Comparison of ENCODE assay signal across 8 cellular contexts in the genomic region with DNA sequence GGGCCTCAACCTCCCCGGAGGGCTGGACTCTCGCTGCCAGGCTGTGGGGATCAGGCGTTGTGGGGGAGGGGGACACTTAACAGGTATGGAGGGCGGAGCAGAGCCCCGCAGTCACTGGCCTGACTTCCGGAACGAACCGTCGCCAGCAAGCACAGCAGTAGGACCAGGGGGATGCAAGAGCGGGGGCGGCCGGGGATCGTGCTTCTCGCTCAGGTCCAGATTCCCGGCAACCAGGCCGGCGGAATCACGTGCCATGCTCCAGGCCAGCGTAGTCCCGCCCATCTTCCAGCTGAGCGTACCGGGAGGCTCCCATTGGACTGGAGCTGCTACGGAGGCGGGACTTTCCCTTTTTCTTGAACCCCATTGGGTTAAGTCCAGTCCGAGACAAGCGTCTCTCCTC. TPM values are rescaled to one million over a fixed set of nuclear protein-coding genes. Genes with fewer than 3 reads are reported as not detected.
DNase-seq lines count a peak whose midpoint lies in the region; ATAC-seq and TF ChIP-seq lines count a peak whose summit lies in the region.

No MANE protein-coding gene starts in this region.

- WGBS in liver, result 78% methylated on average over 26 of the region's 26 CpGs

- peak overlapping the region; percentile 90 for H3K27ac Mint-ChIP-seq in Calu3 (ENCODE audit: unreplicated experiment)

- no peaks in the 10 kb centered on the region for H3K27me3 ChIP-seq in liver (ENCODE audit: control insufficient read depth in 4 of 4, insufficient read depth in 4 of 4, low read length in 3 of 4)
- H3K27me3 ChIP-seq in stomach smooth muscle (ENCODE audit: control insufficient read depth in 1 of 2, insufficient read depth in 2 of 2, low read length in 2 of 2), result no peaks in the 10 kb centered on the region

- H3K36me3 Mint-ChIP-seq in Calu3 (ENCODE audit: insufficient read depth, unreplicated experiment), result peaks cover 85% of the 10 kb centered on the region

- H3K27ac ChIP-seq in liver (ENCODE audit: low read depth in 1 of 2, low read length in 2 of 2), result no peak overlapping the region
- H3K27ac ChIP-seq in stomach smooth muscle (ENCODE audit: low read length), result no peak overlapping the region

- no peaks in the 10 kb centered on the region for H3K9me3 Mint-ChIP-seq in Calu3 (ENCODE audit: low read depth, unreplicated experiment)

- H3K36me3 ChIP-seq in liver (ENCODE audit: control insufficient read depth in 4 of 4, insufficient read depth in 3 of 4, low read depth in 1 of 4, low read length in 3 of 4), result no peaks in the 10 kb centered on the region
- no peaks in the 10 kb centered on the region for H3K36me3 ChIP-seq in stomach smooth muscle (ENCODE audit: control insufficient read depth in 2 of 2, insufficient read depth in 2 of 2, low read length in 2 of 2)

- peak overlapping the region; percentile 91 for H3K4me3 Mint-ChIP-seq in Calu3 (ENCODE audit: low read depth, unreplicated experiment)

- CTCF ChIA-PET in Calu3 (lab: Charles Lee), result interaction anchor here (0.6 to 2.7 kb wide), 3 partner anchors 22 to 99 kb away, joined by 3 to 11 read pairs (median 7); partner anchors contain the start of genes CCHCR1 and TCF19

- no peak for ATAC-seq in HG02571 (IDR thresholded peaks at IDR 0.05; ENCODE audit: unreplicated experiment)
- ATAC-seq in HG02610 (IDR thresholded peaks at IDR 0.05; ENCODE audit: unreplicated experiment), result no peak

- TF ChIP-seq CTCF in Calu3 (IDR thresholded peaks at IDR 0.05; ENCODE audit: unreplicated experiment) (no peak), astrocyte of the cerebellum (IDR thresholded peaks at IDR 0.05; ENCODE audit: low read depth, low read length, missing control alignments) (no peak), liver (IDR thresholded peaks at IDR 0.05; ENCODE audit: low read depth, low read length, missing input control) (no peak)

- no TSS peak for BruUV-seq in Calu3 (replicated peaks; lab: Mats Ljungman, UMichigan)

- H3K4me1 ChIP-seq in liver (ENCODE audit: control insufficient read depth in 4 of 4, insufficient read depth in 4 of 4, low read length in 3 of 4) (peaks cover 0 to 2% (median 1%) of the 10 kb centered on the region in 4 donors), stomach smooth muscle (ENCODE audit: control insufficient read depth, insufficient read depth, low read length) (peaks cover 6% of the 10 kb centered on the region)

- intact Hi-C loops in Calu3 (cut with micrococcal nuclease; ENCODE audit: unreplicated experiment), result no loop called here

- no peak for TF ChIP-seq RAD21 in liver (IDR thresholded peaks at IDR 0.05)

- peaks cover 49% of the 10 kb centered on the region for H3K4me1 Mint-ChIP-seq in Calu3 (ENCODE audit: low read depth, unreplicated experiment)

- H3K9ac ChIP-seq in liver (ENCODE audit: low read depth in 1 of 2, low read length in 2 of 2) (no peak overlapping the region), stomach smooth muscle (ENCODE audit: low read length in 2 of 2) (peak overlapping the region; percentile 55 to 80)

- no peaks in the 10 kb centered on the region for H3K27me3 Mint-ChIP-seq in Calu3 (ENCODE audit: unreplicated experiment)

- H3K9me3 ChIP-seq in liver (ENCODE audit: control insufficient read depth in 4 of 4, low read length in 3 of 4), result no peaks in the 10 kb centered on the region
- no peaks in the 10 kb centered on the region for H3K9me3 ChIP-seq in stomach smooth muscle (ENCODE audit: control insufficient read depth in 2 of 2, low read length in 2 of 2)

- DNase-seq in Calu3, result peak; percentile 98
- peak; percentile 91 for DNase-seq in RPMI7951 (ENCODE audit: low read depth)
- DNase-seq in astrocyte of the cerebellum (ENCODE audit: low read depth), result no peak
- DNase-seq in NCI-H1417 (lab: John Stamatoyannopoulos, UW), result no peak

- H3K4me3 ChIP-seq in astrocyte of the cerebellum (ENCODE audit: low read depth, low read length) (peak overlapping the region; percentile 27), liver (ENCODE audit: low read depth in 1 of 3, low read length in 3 of 3) (peak overlapping the region in 2 of 3 donors; percentile 20 to 39), stomach smooth muscle (ENCODE audit: low read length in 2 of 2) (peak overlapping the region; percentile 60 to 73)

- in situ Hi-C loops in astrocyte of the cerebellum (cut with HindIII; ENCODE audit: low sequenced_read_pairs), result no loop called here

TF ChIP-seq in liver, 16 proteins besides CTCF, POLR2A, EP300 and RAD21:
- TF ChIP-seq SP1 (IDR thresholded peaks at IDR 0.05) (no peak), EGR1 (IDR thresholded peaks at IDR 0.05; ENCODE audit: low read depth in 2 of 2) (no peak), RXRA (IDR thresholded peaks at IDR 0.05) (no peak), HNF4G (IDR thresholded peaks at IDR 0.05) (no peak), JUND (IDR thresholded peaks at IDR 0.05) (no peak), HNF4A (conservative IDR thresholded peaks at IDR 0.05) (no peak), REST (IDR thresholded peaks at IDR 0.05) (no peak), FOXA1 (IDR thresholded peaks at IDR 0.05) (no peak), TAF1 (conservative IDR thresholded peaks at IDR 0.05) (no peak), ATF3 (IDR thresholded peaks at IDR 0.05) (no peak), FOXA2 (IDR thresholded peaks at IDR 0.05) (no peak), GABPA (IDR thresholded peaks at IDR 0.05 in 1 of 2, conservative IDR thresholded peaks at IDR 0.05 in 1 of 2) (no peak), YY1 (IDR thresholded peaks at IDR 0.05) (no peak), NR2F2 (IDR thresholded peaks at IDR 0.05) (no peak), MAX (IDR thresholded peaks at IDR 0.05) (no peak)
TF ChIP-seq in liver: peak in this region for 0.

RNA-seq across cellular contexts. Expression of gene POU5F1, which starts 10.0 kb away (rescaled TPM):
- total RNA-seq in Calu3 (2022), result 25.7 and 32.7 TPM in 2 replicates
- total RNA-seq in RPMI7951 (2014; rRNA removed; shearing (Covaris generic)), result 0.36 TPM in 1 of 2 replicates, not detected in the other
- 1 to 10 TPM in 1 of 2 donors, not detected in 1; 3.2 TPM for total RNA-seq in liver
- polyA plus RNA-seq in liver, result under 1 TPM in 1 of 2 donors, not detected in 1; 0.32 TPM

RNA-seq across cellular contexts. Expression of gene TCF19, which starts 22.1 kb away (rescaled TPM):
- total RNA-seq in Calu3 (2022) (43.2 and 49.5 TPM in 2 replicates), liver (10 to 100 TPM in 1 of 2 donors, under 1 TPM in 1; 0.67 to 16.8 TPM)
- 49.5 and 53.1 TPM in 2 replicates for total RNA-seq in RPMI7951 (2014; rRNA removed; shearing (Covaris generic))
- polyA plus RNA-seq in liver, result 1 to 10 TPM in 1 of 2 donors, under 1 TPM in 1; 0.63 to 3.4 TPM

RNA-seq across cellular contexts. Expression of gene CCHCR1, which starts 22.9 kb away (rescaled TPM):
- total RNA-seq in Calu3 (2022) (95.2 and 105 TPM in 2 replicates), liver (1 to 10 TPM; 6.9 to 9.9 TPM)
- 23.4 and 26.0 TPM in 2 replicates for total RNA-seq in RPMI7951 (2014; rRNA removed; shearing (Covaris generic))
- polyA plus RNA-seq in liver, result 1 to 10 TPM; 3.1 to 5.6 TPM

RNA-seq across cellular contexts. Expression of gene PSORS1C2, which starts 41.6 kb away (rescaled TPM):
- total RNA-seq in Calu3 (2022) (not detected in 2 replicates), liver (not detected)
- total RNA-seq in RPMI7951 (2014; rRNA removed; shearing (Covaris generic)), result not detected in 2 replicates
- polyA plus RNA-seq in liver, result not detected

Comparison
In these comparisons a context has a peak if more than half of its experiments do, and no peak if none do; other contexts are left out.
1. DNase-seq: peak in Calu3 (single experiment) and RPMI7951 (single experiment); none in astrocyte of the cerebellum (single experiment) and NCI-H1417 (0 of 3).
2. H3K9ac ChIP-seq: peak in stomach smooth muscle (2 of 2); none in liver (0 of 2).
3. Peak in every context shown above with its lines, with median percentiles within 50 percentile points of each other: H3K4me3 ChIP-seq.